In genomic region chr3:157465741-157466140, GRCh38 we compare ENCODE assay signal across 29 cellular contexts. TPM values are rescaled to one million over a fixed set of nuclear protein-coding genes. Genes with fewer than 3 reads are reported as not detected.
"Had no signal": no experiment of that assay in that cellular context is flagged by ENCODE, and none has a peak within 500 bp of the region (broad histone marks: within the 10 kb centered on the region; RNA-seq: fewer than 3 reads in every experiment).

No MANE protein-coding gene starts in this region.

- H3K27me3 ChIP-seq: brain microvascular endothelial cell, gastroesophageal sphincter had no signal

- H3K36me3 Mint-ChIP-seq: activated CD4-positive, alpha-beta memory T cell treated with anti-CD3 and anti-CD28 coated beads for 36 hours; activated CD8-positive, alpha-beta memory T cell treated with anti-CD3 and anti-CD28 coated beads, Interleukin-2, amount 10 ng/mL, durations not matched to agents 7 days and 5 days; activated naive CD4-positive, alpha-beta T cell treated with anti-CD3 and anti-CD28 coated beads, Interleukin-2, amount 10 ng/mL, durations not matched to agents 7 days and 5 days; activated naive CD4-positive, alpha-beta T cell treated with anti-CD3 and anti-CD28 coated beads, Interleukin-2, amount 50 U/mL, for 72 hours; activated naive CD8-positive, alpha-beta T cell treated with anti-CD3 and anti-CD28 coated beads, Interleukin-2, amount 10 ng/mL, durations not matched to agents 7 days and 5 days had no signal

- H3K9me3 ChIP-seq: gastroesophageal sphincter, heart right ventricle had no signal

- H3K9me3 Mint-ChIP-seq: activated B cell treated with CpG ODN at 0.5 μM for 24 hours; activated CD4-positive, alpha-beta memory T cell treated with anti-CD3 and anti-CD28 coated beads for 36 hours; activated CD4-positive, alpha-beta T cell treated with anti-CD3 and anti-CD28 coated beads, Interleukin-2, amount 10 ng/mL, durations not matched to agents 24 days and 14 days; activated naive CD4-positive, alpha-beta T cell treated with anti-CD3 and anti-CD28 coated beads, Interleukin-2, amount 10 ng/mL, durations not matched to agents 7 days and 5 days; activated naive CD4-positive, alpha-beta T cell treated with anti-CD3 and anti-CD28 coated beads, Interleukin-2, amount 50 U/mL, for 72 hours; activated naive CD8-positive, alpha-beta T cell treated with anti-CD3 and anti-CD28 coated beads, Interleukin-2, amount 10 ng/mL, durations not matched to agents 7 days and 5 days; activated T-cell treated with anti-CD3 and anti-CD28 coated beads, Interleukin-2, amount 50 U/mL, for 72 hours; central memory CD8-positive, alpha-beta T cell; dendritic cell treated with granulocyte-macrophage colony-stimulating factor and Interleukin-4, amounts not matched to agents 40 ng/mL and 50 ng/mL, for 4 days; endodermal cell; T-helper 2 cell treated with Interferon-gamma antibody and Interleukin-4, amounts not matched to agents 5 μg/mL and 100 μg/mL, for 36 hours had no signal

- H3K27ac ChIP-seq: brain microvascular endothelial cell, coronary artery, dorsolateral prefrontal cortex, gastroesophageal sphincter, heart right ventricle, WERI-Rb-1 had no signal

- H3K4me1 Mint-ChIP-seq: activated B cell treated with CpG ODN at 0.5 μM for 24 hours; activated CD4-positive, alpha-beta T cell treated with anti-CD3 and anti-CD28 coated beads, Interleukin-2, amount 10 ng/mL, durations not matched to agents 24 days and 14 days; activated CD8-positive, alpha-beta memory T cell treated with anti-CD3 and anti-CD28 coated beads, Interleukin-2, amount 10 ng/mL, durations not matched to agents 7 days and 5 days; activated naive CD4-positive, alpha-beta T cell treated with anti-CD3 and anti-CD28 coated beads, Interleukin-2, amount 10 ng/mL, durations not matched to agents 7 days and 5 days; activated naive CD8-positive, alpha-beta T cell treated with anti-CD3 and anti-CD28 coated beads, Interleukin-2, amount 10 ng/mL, durations not matched to agents 7 days and 5 days; central memory CD8-positive, alpha-beta T cell; endodermal cell; T-helper 17 cell had no signal

- H3K36me3 ChIP-seq: brain microvascular endothelial cell, gastroesophageal sphincter, heart right ventricle, WERI-Rb-1 had no signal

- H3K27me3 Mint-ChIP-seq: activated naive CD4-positive, alpha-beta T cell treated with anti-CD3 and anti-CD28 coated beads, Interleukin-2, amount 10 ng/mL, durations not matched to agents 7 days and 5 days had no signal

- H3K27ac Mint-ChIP-seq: activated B cell treated with CpG ODN at 0.5 μM for 24 hours; activated CD4-positive, alpha-beta memory T cell treated with anti-CD3 and anti-CD28 coated beads for 36 hours; activated CD4-positive, alpha-beta T cell treated with anti-CD3 and anti-CD28 coated beads, Interleukin-2, amount 10 ng/mL, durations not matched to agents 24 days and 14 days; activated CD8-positive, alpha-beta memory T cell treated with anti-CD3 and anti-CD28 coated beads, Interleukin-2, amount 10 ng/mL, durations not matched to agents 7 days and 5 days; activated CD8-positive, alpha-beta T cell treated with anti-CD3 and anti-CD28 coated beads, Interleukin-2, amount 10 ng/mL, durations not matched to agents 7 days and 5 days; activated naive CD4-positive, alpha-beta T cell treated with anti-CD3 and anti-CD28 coated beads, Interleukin-2, amount 10 ng/mL, durations not matched to agents 7 days and 5 days; activated naive CD4-positive, alpha-beta T cell treated with anti-CD3 and anti-CD28 coated beads, Interleukin-2, amount 50 U/mL, for 72 hours; activated naive CD8-positive, alpha-beta T cell treated with anti-CD3 and anti-CD28 coated beads, Interleukin-2, amount 10 ng/mL, durations not matched to agents 7 days and 5 days; activated T-cell treated with anti-CD3 and anti-CD28 coated beads, Interleukin-2, amount 50 U/mL, for 72 hours; dendritic cell treated with granulocyte-macrophage colony-stimulating factor and Interleukin-4, amounts not matched to agents 40 ng/mL and 50 ng/mL, for 4 days; endodermal cell; T-helper 17 cell; T-helper 2 cell treated with Interferon-gamma antibody and Interleukin-4, amounts not matched to agents 5 μg/mL and 100 μg/mL, for 36 hours had no signal

- H3K4me3 ChIP-seq: coronary artery, dorsolateral prefrontal cortex, gastroesophageal sphincter, heart right ventricle had no signal

- DNase-seq: activated B cell treated with CpG ODN at 0.5 μM for 24 hours; activated CD4-positive, alpha-beta memory T cell treated with anti-CD3 and anti-CD28 coated beads for 36 hours; activated CD4-positive, alpha-beta T cell treated with anti-CD3 and anti-CD28 coated beads, Interleukin-2, amount 10 ng/mL, durations not matched to agents 24 days and 14 days; activated CD8-positive, alpha-beta memory T cell treated with anti-CD3 and anti-CD28 coated beads, Interleukin-2, amount 10 ng/mL, durations not matched to agents 7 days and 5 days; activated CD8-positive, alpha-beta memory T cell treated with anti-CD3 and anti-CD28 coated beads, Interleukin-2, amount 50 U/mL, for 4 hours; activated CD8-positive, alpha-beta T cell treated with anti-CD3 and anti-CD28 coated beads, Interleukin-2, amount 10 ng/mL, durations not matched to agents 7 days and 5 days; activated gamma-delta T cell; activated naive CD4-positive, alpha-beta T cell; activated naive CD4-positive, alpha-beta T cell treated with anti-CD3 and anti-CD28 coated beads, Interleukin-2, amount 10 ng/mL, durations not matched to agents 7 days and 5 days; activated naive CD8-positive, alpha-beta T cell treated with anti-CD3 and anti-CD28 coated beads, Interleukin-2, amount 10 ng/mL, durations not matched to agents 7 days and 5 days; activated T-cell treated with anti-CD3 and anti-CD28 coated beads, Interleukin-2, amount 50 U/mL, for 1 hour; activated T-cell treated with anti-CD3 and anti-CD28 coated beads, Interleukin-2, amount 50 U/mL, for 72 hours; brain microvascular endothelial cell; dorsolateral prefrontal cortex; effector memory CD4-positive, alpha-beta T cell; endodermal cell; foreskin melanocyte; heart right ventricle; T-helper 1 cell; T-helper 17 cell; T1000; WERI-Rb-1 had no signal

- H3K4me1 ChIP-seq: gastroesophageal sphincter had no signal

- H3K4me3 Mint-ChIP-seq: activated B cell treated with CpG ODN at 0.5 μM for 24 hours; activated CD4-positive, alpha-beta memory T cell treated with anti-CD3 and anti-CD28 coated beads for 36 hours; activated CD4-positive, alpha-beta T cell treated with anti-CD3 and anti-CD28 coated beads, Interleukin-2, amount 10 ng/mL, durations not matched to agents 24 days and 14 days; activated CD8-positive, alpha-beta memory T cell treated with anti-CD3 and anti-CD28 coated beads, Interleukin-2, amount 10 ng/mL, durations not matched to agents 7 days and 5 days; activated CD8-positive, alpha-beta T cell treated with anti-CD3 and anti-CD28 coated beads, Interleukin-2, amount 10 ng/mL, durations not matched to agents 7 days and 5 days; activated naive CD4-positive, alpha-beta T cell treated with anti-CD3 and anti-CD28 coated beads, Interleukin-2, amount 10 ng/mL, durations not matched to agents 7 days and 5 days; activated naive CD8-positive, alpha-beta T cell treated with anti-CD3 and anti-CD28 coated beads, Interleukin-2, amount 10 ng/mL, durations not matched to agents 7 days and 5 days; activated T-cell treated with anti-CD3 and anti-CD28 coated beads, Interleukin-2, amount 50 U/mL, for 72 hours; central memory CD8-positive, alpha-beta T cell; dendritic cell treated with granulocyte-macrophage colony-stimulating factor and Interleukin-4, amounts not matched to agents 40 ng/mL and 50 ng/mL, for 4 days; endodermal cell; T-helper 17 cell; T-helper 2 cell treated with Interferon-gamma antibody and Interleukin-4, amounts not matched to agents 5 μg/mL and 100 μg/mL, for 36 hours had no signal

RNA-seq across cellular contexts. Expression of gene PTX3, which starts 29.1 kb away (rescaled TPM):
- total RNA-seq: activated B cell treated with CpG ODN at 0.5 μM for 24 hours; activated CD4-positive, alpha-beta T cell treated with anti-CD3 and anti-CD28 coated beads, Interleukin-2, amount 10 ng/mL, durations not matched to agents 24 days and 14 days; activated CD8-positive, alpha-beta memory T cell treated with anti-CD3 and anti-CD28 coated beads for 36 hours; activated CD8-positive, alpha-beta memory T cell treated with anti-CD3 and anti-CD28 coated beads, Interleukin-2, amount 10 ng/mL, durations not matched to agents 7 days and 5 days; activated CD8-positive, alpha-beta T cell treated with anti-CD3 and anti-CD28 coated beads, Interleukin-2, amount 10 ng/mL, durations not matched to agents 7 days and 5 days had no signal

RNA-seq across cellular contexts. Expression of gene VEPH1, which starts 37.5 kb away (rescaled TPM):
- total RNA-seq: activated B cell treated with CpG ODN at 0.5 μM for 24 hours; activated CD4-positive, alpha-beta memory T cell treated with anti-CD3 and anti-CD28 coated beads for 36 hours; activated CD4-positive, alpha-beta T cell treated with anti-CD3 and anti-CD28 coated beads, Interleukin-2, amount 10 ng/mL, durations not matched to agents 24 days and 14 days; activated CD8-positive, alpha-beta memory T cell treated with anti-CD3 and anti-CD28 coated beads for 36 hours; activated CD8-positive, alpha-beta memory T cell treated with anti-CD3 and anti-CD28 coated beads, Interleukin-2, amount 10 ng/mL, durations not matched to agents 7 days and 5 days; activated CD8-positive, alpha-beta T cell treated with anti-CD3 and anti-CD28 coated beads, Interleukin-2, amount 10 ng/mL, durations not matched to agents 7 days and 5 days; activated naive CD4-positive, alpha-beta T cell treated with anti-CD3 and anti-CD28 coated beads, Interleukin-2, amount 50 U/mL, for 72 hours; activated naive CD8-positive, alpha-beta T cell treated with anti-CD3 and anti-CD28 coated beads, Interleukin-2, amount 10 ng/mL, durations not matched to agents 7 days and 5 days; activated T-cell treated with anti-CD3 and anti-CD28 coated beads, Interleukin-2, amount 50 U/mL, for 72 hours had no signal
